ENCODE assay signal across 19 cellular contexts in genomic region chr3:14805946-14806537, GRCh38. TPM values are rescaled to one million over a fixed set of nuclear protein-coding genes. Genes with fewer than 3 reads are reported as not detected.
A peak's percentile ranks its signal among the peaks of the same experiment; 100 is the strongest.
DNase-seq lines count a peak whose midpoint lies in the region; ATAC-seq, FAIRE-seq and TF ChIP-seq lines count a peak whose summit lies in the region.
"Had no signal": no experiment of that assay in that cellular context is flagged by ENCODE, and none has a peak within 500 bp of the region (broad histone marks: within the 10 kb centered on the region; RNA-seq: fewer than 3 reads in every experiment).

No MANE protein-coding gene starts in this region.

- no peak overlapping the region for H3K4me3 Mint-ChIP-seq in endothelial cell (ENCODE audit: unreplicated experiment)
- H3K4me3 Mint-ChIP-seq in activated naive CD4-positive, alpha-beta T cell treated with anti-CD3 and anti-CD28 coated beads for 36 hours: no peak overlapping the region
- H3K4me3 Mint-ChIP-seq: CD8-positive, alpha-beta T cell; GM23338 had no signal

- H3K27me3 Mint-ChIP-seq in endothelial cell (ENCODE audit: unreplicated experiment): peaks cover 25% of the 10 kb centered on the region
- H3K27me3 Mint-ChIP-seq in activated naive CD4-positive, alpha-beta T cell treated with anti-CD3 and anti-CD28 coated beads for 36 hours (ENCODE audit: low read depth): peaks cover 16% of the 10 kb centered on the region

- H2AFZ ChIP-seq in HepG2 (ENCODE audit: low read length): no peak overlapping the region
- H2AFZ ChIP-seq: GM23338 had no signal

- ATAC-seq in HepG2 (no peak), right lobe of liver (no peak)
- ATAC-seq: CD8-positive, alpha-beta T cell; GM23338; HCT116 had no signal

- intact Hi-C loops in HepG2 (cut with micrococcal nuclease; ENCODE audit: unreplicated experiment): no loop called here
- intact Hi-C loops in right lobe of liver (cut with DNase I): no loop called here
- intact Hi-C loops in activated naive CD4-positive, alpha-beta T cell treated with anti-CD3 and anti-CD28 coated beads for 36 hours (cut with micrococcal nuclease): no loop called here

- H3K4me2 ChIP-seq in HepG2 (ENCODE audit: low read depth, low read length): no peak overlapping the region
- H3K4me2 ChIP-seq: GM23338 had no signal

- no TSS peak for BruUV-seq in HepG2 (replicated peaks; lab: Mats Ljungman, UMichigan)

- H3K27ac Mint-ChIP-seq in endothelial cell (ENCODE audit: unreplicated experiment): peak overlapping the region; percentile 81
- H3K27ac Mint-ChIP-seq in activated naive CD4-positive, alpha-beta T cell treated with anti-CD3 and anti-CD28 coated beads for 36 hours: no peak overlapping the region
- H3K27ac Mint-ChIP-seq: CD8-positive, alpha-beta T cell; GM23338 had no signal

- POLR2A ChIA-PET in HepG2 (lab: Yijun Ruan, JAX): no interaction called here

- H3K27ac ChIP-seq in HepG2 (ENCODE audit: extremely low read length, insufficient read depth, low read length) (no peak overlapping the region), right lobe of liver (no peak overlapping the region), subcutaneous abdominal adipose tissue (ENCODE audit: low read depth, low read length) (peak overlapping the region; percentile 12)
- H3K27ac ChIP-seq in effector memory CD4-positive, alpha-beta T cell (ENCODE audit: insufficient read depth, low read length, poor library complexity, severe bottlenecking): no peak overlapping the region
- H3K27ac ChIP-seq: BLaER1 had no signal

- H3K27me3 ChIP-seq in HepG2 (ENCODE audit: control insufficient read depth in 1 of 2, insufficient read depth in 2 of 2, low read length in 2 of 2): peaks cover 3 to 12% of the 10 kb centered on the region in 2 experiments; a peak in 3 of 5 replicates
- H3K27me3 ChIP-seq in right lobe of liver: peaks cover 0 to 3% of the 10 kb centered on the region in 2 donors
- peaks cover 0 to 11% (median 7%) of the 10 kb centered on the region in 5 donors for H3K27me3 ChIP-seq in subcutaneous abdominal adipose tissue (ENCODE audit: control insufficient read depth in 5 of 5, insufficient read depth in 4 of 5, low read length in 5 of 5)
- H3K27me3 ChIP-seq in effector memory CD4-positive, alpha-beta T cell (replicated peaks; ENCODE audit: control insufficient read depth, insufficient read depth, low read length, poor library complexity, severe bottlenecking): peaks cover 2% of the 10 kb centered on the region

- CTCF ChIA-PET in HepG2 (lab: Yijun Ruan, JAX; ENCODE audit: low intra/inter-chr PET ratio, low total read pairs): no interaction called here
- CTCF ChIA-PET in activated naive CD4-positive, alpha-beta T cell treated with anti-CD3 and anti-CD28 coated beads for 36 hours (lab: Charles Lee): no interaction called here

- H3K4me3 ChIP-seq in HepG2 (replicated peaks in 1 of 3; ENCODE audit: insufficient read depth in 1 of 3, low read depth in 2 of 3, low read length in 3 of 3) (no peak overlapping the region), right lobe of liver (no peak overlapping the region), subcutaneous abdominal adipose tissue (ENCODE audit: low read depth in 1 of 5, low read length in 5 of 5) (no peak overlapping the region)
- H3K4me3 ChIP-seq in effector memory CD4-positive, alpha-beta T cell (ENCODE audit: insufficient read depth, low read depth, low read length, poor library complexity, severe bottlenecking): no peak overlapping the region
- H3K4me3 ChIP-seq: BLaER1, GM23338 had no signal

- peaks cover 6% of the 10 kb centered on the region for H3K36me3 Mint-ChIP-seq in endothelial cell (ENCODE audit: low read depth, unreplicated experiment)
- no peaks in the 10 kb centered on the region for H3K36me3 Mint-ChIP-seq in activated naive CD4-positive, alpha-beta T cell treated with anti-CD3 and anti-CD28 coated beads for 36 hours (ENCODE audit: low read depth)
- H3K36me3 Mint-ChIP-seq: CD8-positive, alpha-beta T cell had no signal

- no peaks in the 10 kb centered on the region for H3K79me2 ChIP-seq in HepG2 (ENCODE audit: insufficient read depth, low read length)

- in situ Hi-C loops in HepG2 (cut with HindIII; ENCODE audit: extremely low pct_ligation_motif_present, low pct_unique_long_range_greater_than_20kb): no loop called here

- H3K9ac ChIP-seq in HepG2 (ENCODE audit: insufficient read depth, low read depth, low read length): no peak overlapping the region
- H3K9ac ChIP-seq in subcutaneous abdominal adipose tissue (ENCODE audit: low read length in 5 of 5): no peak overlapping the region
- H3K9ac ChIP-seq: BLaER1 had no signal

- H3K4me1 ChIP-seq in HepG2 (ENCODE audit: insufficient read depth, low read length) (peaks cover 43% of the 10 kb centered on the region), right lobe of liver (peaks cover 0 to 36% (median 15%) of the 10 kb centered on the region in 4 donors), subcutaneous abdominal adipose tissue (ENCODE audit: control insufficient read depth in 5 of 5, insufficient read depth in 5 of 5, low read length in 5 of 5) (peaks cover 14 to 72% (median 48%) of the 10 kb centered on the region in 5 donors)
- H3K4me1 ChIP-seq in effector memory CD4-positive, alpha-beta T cell (ENCODE audit: control insufficient read depth, insufficient read depth, low read length, poor library complexity, severe bottlenecking): peaks cover 3% of the 10 kb centered on the region

- H3K9me3 Mint-ChIP-seq in endothelial cell (ENCODE audit: unreplicated experiment): no peaks in the 10 kb centered on the region
- H3K9me3 Mint-ChIP-seq in activated naive CD4-positive, alpha-beta T cell treated with anti-CD3 and anti-CD28 coated beads for 36 hours: no peaks in the 10 kb centered on the region
- H3K9me3 Mint-ChIP-seq: CD8-positive, alpha-beta T cell; GM23338 had no signal

- H3K4me1 Mint-ChIP-seq in endothelial cell (ENCODE audit: unreplicated experiment): peaks cover 70% of the 10 kb centered on the region
- peaks cover 9% of the 10 kb centered on the region for H3K4me1 Mint-ChIP-seq in activated naive CD4-positive, alpha-beta T cell treated with anti-CD3 and anti-CD28 coated beads for 36 hours (ENCODE audit: low read depth)

- TF ChIP-seq EP300 in HepG2 (IDR thresholded peaks at IDR 0.05; ENCODE audit: low read depth in 2 of 2, low read length in 2 of 2): no peak
- no peak for TF ChIP-seq EP300 in HepG2 (CRISPR knock-in tag; IDR thresholded peaks at IDR 0.05; ENCODE audit: borderline replicate concordance)

- TF ChIP-seq RAD21 in HepG2 (CRISPR knock-in tag; IDR thresholded peaks at IDR 0.05): no peak

- TF ChIP-seq CTCF in HepG2 (CRISPR knock-in tag; IDR thresholded peaks at IDR 0.05): no peak
- TF ChIP-seq CTCF in right lobe of liver (IDR thresholded peaks at IDR 0.05): no peak
- no peak for TF ChIP-seq CTCF in endothelial cell (IDR thresholded peaks at IDR 0.05; ENCODE audit: unreplicated experiment)

- no peak for FAIRE-seq in HepG2 (lab: Jason Lieb, UNC)
- FAIRE-seq: H54, HTR-8/SVneo had no signal

- H3K36me3 ChIP-seq in HepG2 (replicated peaks in 1 of 2; ENCODE audit: control insufficient read depth in 1 of 2, insufficient read depth in 2 of 2, low read length in 2 of 2) (no peaks in the 10 kb centered on the region), right lobe of liver (no peaks in the 10 kb centered on the region), subcutaneous abdominal adipose tissue (ENCODE audit: control insufficient read depth in 5 of 5, insufficient read depth in 5 of 5, low read length in 5 of 5) (no peaks in the 10 kb centered on the region)
- H3K36me3 ChIP-seq in effector memory CD4-positive, alpha-beta T cell (ENCODE audit: control insufficient read depth, insufficient read depth, low read length): no peaks in the 10 kb centered on the region
- H3K36me3 ChIP-seq: BLaER1 had no signal

- H3K9me3 ChIP-seq in HepG2 (ENCODE audit: low read length) (no peaks in the 10 kb centered on the region), right lobe of liver (no peaks in the 10 kb centered on the region), subcutaneous abdominal adipose tissue (ENCODE audit: control insufficient read depth in 5 of 5, low read length in 5 of 5) (no peaks in the 10 kb centered on the region)
- H3K9me3 ChIP-seq in effector memory CD4-positive, alpha-beta T cell (ENCODE audit: control insufficient read depth, low read length): no peaks in the 10 kb centered on the region

- no peaks in the 10 kb centered on the region for H4K20me1 ChIP-seq in HepG2 (ENCODE audit: insufficient read depth, low read length)
- H4K20me1 ChIP-seq: BLaER1 had no signal

- no peak for DNase-seq in HepG2 (ENCODE audit: low spot score)
- DNase-seq in right lobe of liver: no peak
- no peak for DNase-seq in endothelial cell (ENCODE audit: low spot score)
- DNase-seq in putamen (ENCODE audit: low spot score): no peak
- no peak for DNase-seq in activated naive CD4-positive, alpha-beta T cell treated with anti-CD3 and anti-CD28 coated beads for 36 hours
- DNase-seq in effector memory CD4-positive, alpha-beta T cell: no peak
- DNase-seq: 8988T; CD8-positive, alpha-beta T cell; DMS79 treated with DMSO at 0.1 percent for 48 hours; GF-D8 had no signal

- TF ChIP-seq POLR2A in HepG2 (IDR thresholded peaks at IDR 0.05; ENCODE audit: insufficient read depth in 1 of 2, low read depth in 2 of 2, low read length in 2 of 2): no peak
- TF ChIP-seq POLR2A in right lobe of liver (IDR thresholded peaks at IDR 0.05): no peak

- WGBS in HepG2 (ENCODE audit: low lambda C conversion rate): 0% methylated on average over 1 of the region's 4 CpGs
- WGBS in right lobe of liver (ENCODE audit: insufficient coverage, low coverage, low lambda C conversion rate, missing lambda C conversion rate): 52% methylated on average over 3 of the region's 4 CpGs

RNA-seq across cellular contexts. Expression of gene FGD5, which starts 12.7 kb away (rescaled TPM):
- total RNA-seq in HepG2 (2016; rRNA removed; fragmentation: Illumina TruSeq; extraction: Trizol) (not detected in 2 replicates), right lobe of liver (1 to 10 TPM; 3.4 to 8.9 (median 5.9) TPM), endothelial cell (ENCODE audit: unreplicated experiment) (294 TPM)
- total RNA-seq in HepG2 (2016; cell fraction: cytosol; rRNA removed; fragmentation: Illumina TruSeq; extraction: Trizol; ENCODE audit: low read depth): not detected in 2 replicates
- not detected in 2 replicates for total RNA-seq in HepG2 (2016; cell fraction: insoluble cytoplasmic fraction; rRNA removed; fragmentation: Illumina TruSeq; extraction: Trizol)
- not detected in 2 replicates for total RNA-seq in HepG2 (2016; cell fraction: membrane; rRNA removed; fragmentation: Illumina TruSeq; extraction: Trizol)
- total RNA-seq in HepG2 (2016; cell fraction: nucleus; rRNA removed; fragmentation: Illumina TruSeq; extraction: Trizol): not detected in 2 replicates
- 0.17 TPM in 1 of 2 replicates, not detected in the other for polyA plus RNA-seq in HepG2 (2011; rRNA removed)
- polyA plus RNA-seq in HepG2 (2011; cell fraction: cytosol; rRNA removed): 0.01 and 0.04 TPM in 2 replicates
- 0.09 and 0.10 TPM in 2 replicates for polyA plus RNA-seq in HepG2 (2011; cell fraction: nucleus; rRNA removed)
- 0.08 and 0.20 TPM in 2 replicates for polyA plus RNA-seq in HepG2 (2012)
- not detected in 2 replicates for polyA plus RNA-seq in HepG2 (2016; cell fraction: cytosol; fragmentation: Illumina TruSeq; extraction: Trizol; ENCODE audit: low read depth)
- polyA plus RNA-seq in HepG2 (2016; cell fraction: insoluble cytoplasmic fraction; fragmentation: Illumina TruSeq; extraction: Trizol; ENCODE audit: low read depth): not detected in 2 replicates
- not detected in 2 replicates for polyA plus RNA-seq in HepG2 (2016; cell fraction: membrane; fragmentation: Illumina TruSeq; extraction: Trizol; ENCODE audit: low read depth)
- not detected in 2 replicates for polyA plus RNA-seq in HepG2 (2016; cell fraction: nucleus; fragmentation: Illumina TruSeq; extraction: Trizol; ENCODE audit: insufficient read depth, low read depth)
- polyA minus RNA-seq in HepG2 (2011; rRNA and poly(A)+ RNA removed; ENCODE audit: low replicate concordance): 0.44 TPM in 1 of 2 replicates, not detected in the other
- polyA minus RNA-seq in HepG2 (2011; cell fraction: cytosol; rRNA and poly(A)+ RNA removed): not detected in 2 replicates
- polyA minus RNA-seq in HepG2 (2011; cell fraction: nucleus; rRNA and poly(A)+ RNA removed): 0.25 and 0.39 TPM in 2 replicates
- not detected for total RNA-seq in activated naive CD4-positive, alpha-beta T cell treated with anti-CD3 and anti-CD28 coated beads for 36 hours
- total RNA-seq: A673; Calu3; CD8-positive, alpha-beta T cell had no signal
- polyA plus RNA-seq: AG04450 had no signal

Comparison
In these comparisons a context has a peak if more than half of its experiments do, and no peak if none do; other contexts are left out.
1. RNA of gene FGD5, which starts 12.7 kb away (total RNA-seq): 294 TPM in endothelial cell (single experiment); 3.4 to 8.9 TPM in right lobe of liver, not detected in activated naive CD4-positive, alpha-beta T cell treated with anti-CD3 and anti-CD28 coated beads for 36 hours and not detected in HepG2; every median in the first group is over 10 times any median in the second.